Comparison of ENCODE assay signal across 9 cellular contexts in genomic region chr5:158910782-158911692, GRCh38.
DNase-seq lines count a peak whose midpoint lies in the region; ATAC-seq and TF ChIP-seq lines count a peak whose summit lies in the region.
"Had no signal": no experiment of that assay in that cellular context is flagged by ENCODE, and none has a peak within 500 bp of the region (broad histone marks: within the 10 kb centered on the region; RNA-seq: fewer than 3 reads in every experiment).

No MANE protein-coding gene starts in this region.

- H3K4me3 ChIP-seq in epithelial cell of esophagus (ENCODE audit: low read length) = no peak overlapping the region
- H3K4me3 ChIP-seq in uterus = no peak overlapping the region
- H3K4me3 ChIP-seq: SJSA1 had no signal

- TF ChIP-seq CTCF in GM20000 (IDR thresholded peaks at IDR 0.05; ENCODE audit: extremely low read depth, missing control alignments) = no peak
- no peak for TF ChIP-seq CTCF in epithelial cell of esophagus (IDR thresholded peaks at IDR 0.05; ENCODE audit: insufficient read depth, low read depth, low read length, missing control alignments)
- no peak for TF ChIP-seq CTCF in uterus (IDR thresholded peaks at IDR 0.05)

- no peaks in the 10 kb centered on the region for H3K9me3 ChIP-seq in uterus
- H3K9me3 ChIP-seq: SJSA1 had no signal

- no peak for TF ChIP-seq POLR2A in uterus (IDR thresholded peaks at IDR 0.05)

- no peaks in the 10 kb centered on the region for H3K4me1 ChIP-seq in uterus

- H3K27me3 ChIP-seq in uterus = no peaks in the 10 kb centered on the region
- H3K27me3 ChIP-seq: SJSA1 had no signal

- intact Hi-C loops in uterus (cut with DNase I; ENCODE audit: low total_unique reads) = no loop called here

- DNase-seq in GM20000 (ENCODE audit: low spot score) (peak; percentile 19), epithelial cell of esophagus (ENCODE audit: low read depth) (peak; percentile 63), uterus (no peak), DMS79 treated with DMSO at 0.1 percent for 48 hours (lab: John Stamatoyannopoulos, UW) (no peak), SKM-1 (lab: John Stamatoyannopoulos, UW; ENCODE audit: unreplicated experiment) (no peak)
- no peak for DNase-seq in stimulated activated CD4-positive, alpha-beta T cell treated with anti-CD3 and anti-CD28 coated beads, Interleukin-15, amount 100 ng/mL, for 24 hours

- ATAC-seq in GM18499 (IDR thresholded peaks at IDR 0.05; ENCODE audit: insufficient read depth, unreplicated experiment) (peak; percentile 74), HG03108 (IDR thresholded peaks at IDR 0.05; ENCODE audit: unreplicated experiment) (peak; percentile 73)

- no peaks in the 10 kb centered on the region for H3K36me3 ChIP-seq in uterus
- H3K36me3 ChIP-seq: SJSA1 had no signal

- no peak overlapping the region for H3K27ac ChIP-seq in uterus
- H3K27ac ChIP-seq: SJSA1 had no signal

Comparison
In these comparisons a context has a peak if more than half of its experiments do, and no peak if none do; other contexts are left out.
1. DNase-seq: peak in GM20000 (single experiment) and epithelial cell of esophagus (single experiment); none in stimulated activated CD4-positive, alpha-beta T cell treated with anti-CD3 and anti-CD28 coated beads, Interleukin-15, amount 100 ng/mL, for 24 hours (single experiment), uterus (0 of 2), DMS79 treated with DMSO at 0.1 percent for 48 hours (single experiment) and SKM-1 (single experiment).